Comparison of ENCODE assay signal across 17 cellular contexts in the genomic region with DNA sequence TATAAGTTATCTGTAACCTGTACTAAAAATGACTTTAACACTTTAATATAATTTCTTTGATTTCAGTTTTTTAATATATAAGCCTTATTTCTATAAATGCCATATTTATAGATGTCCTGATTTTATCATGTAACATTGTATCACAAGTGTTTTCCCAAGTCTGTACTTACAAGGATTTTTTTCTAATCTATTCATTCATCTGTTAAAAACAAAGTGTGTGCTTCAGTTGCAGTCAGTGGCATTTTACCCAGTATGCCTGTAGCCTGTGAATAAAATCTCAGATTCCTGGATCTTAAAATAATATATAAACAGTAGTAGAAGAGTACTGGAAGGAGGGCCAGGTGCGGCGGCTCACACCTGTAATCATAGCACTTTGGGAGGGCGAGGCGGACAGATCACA. TPM values are rescaled to one million over a fixed set of nuclear protein-coding genes. Genes with fewer than 3 reads are reported as not detected.
DNase-seq lines count a peak whose midpoint lies in the region; ATAC-seq and TF ChIP-seq lines count a peak whose summit lies in the region.
"Had no signal": no experiment of that assay in that cellular context is flagged by ENCODE, and none has a peak within 500 bp of the region (broad histone marks: within the 10 kb centered on the region; RNA-seq: fewer than 3 reads in every experiment).

No MANE protein-coding gene starts in this region.

- TF ChIP-seq CTCF in activated B cell treated with CpG ODN at 0.5 μM for 24 hours (IDR thresholded peaks at IDR 0.05) = no peak

- H3K9me3 Mint-ChIP-seq in activated CD4-positive, alpha-beta T cell treated with anti-CD3 and anti-CD28 coated beads, Interleukin-2, amount 10 ng/mL, durations not matched to agents 7 days and 5 days = no peaks in the 10 kb centered on the region
- peaks cover 0 to 2% (median 0%) of the 10 kb centered on the region in 7 donors for H3K9me3 Mint-ChIP-seq in CD4-positive, CD25-positive, alpha-beta regulatory T cell
- H3K9me3 Mint-ChIP-seq in activated B cell treated with CpG ODN at 0.5 μM for 24 hours (peaks cover 5% of the 10 kb centered on the region), naive B cell (peaks cover 0 to 4% (median 2%) of the 10 kb centered on the region in 7 donors)
- H3K9me3 Mint-ChIP-seq in effector memory CD8-positive, alpha-beta T cell = no peaks in the 10 kb centered on the region

- H3K36me3 ChIP-seq in CD4-positive, CD25-positive, alpha-beta regulatory T cell (ENCODE audit: control insufficient read depth, insufficient read depth, low read length) = peaks cover 35% of the 10 kb centered on the region

- no peak overlapping the region for H3K4me3 Mint-ChIP-seq in activated CD4-positive, alpha-beta T cell treated with anti-CD3 and anti-CD28 coated beads, Interleukin-2, amount 10 ng/mL, durations not matched to agents 7 days and 5 days
- H3K4me3 Mint-ChIP-seq in CD4-positive, CD25-positive, alpha-beta regulatory T cell = no peak overlapping the region
- H3K4me3 Mint-ChIP-seq in activated B cell treated with CpG ODN at 0.5 μM for 24 hours = no peak overlapping the region
- H3K4me3 Mint-ChIP-seq in naive B cell = no peak overlapping the region
- H3K4me3 Mint-ChIP-seq in effector memory CD8-positive, alpha-beta T cell = no peak overlapping the region

- POLR2A ChIA-PET in activated CD4-positive, alpha-beta T cell treated with anti-CD3 and anti-CD28 coated beads, Interleukin-2, amount 10 ng/mL, durations not matched to agents 7 days and 5 days (lab: Charles Lee) = no interaction called here
- POLR2A ChIA-PET in activated B cell treated with CpG ODN at 0.5 μM for 24 hours (lab: Charles Lee) = interaction anchor here (1.4 to 32.9 kb wide), 6 partner anchors 12 to 52 kb away, joined by 5 to 886 read pairs (median 90); partner anchors contain the start of genes ORAI2 and PRKRIP1

- no peak overlapping the region for H3K4me3 ChIP-seq in CD4-positive, CD25-positive, alpha-beta regulatory T cell (ENCODE audit: low read depth, low read length)
- H3K4me3 ChIP-seq: HAP-1, PC-9 had no signal

- peaks cover 68% of the 10 kb centered on the region for H3K36me3 Mint-ChIP-seq in activated CD4-positive, alpha-beta T cell treated with anti-CD3 and anti-CD28 coated beads, Interleukin-2, amount 10 ng/mL, durations not matched to agents 7 days and 5 days (ENCODE audit: low read depth)
- peaks cover 25% of the 10 kb centered on the region for H3K36me3 Mint-ChIP-seq in CD4-positive, CD25-positive, alpha-beta regulatory T cell
- H3K36me3 Mint-ChIP-seq in activated B cell treated with CpG ODN at 0.5 μM for 24 hours (ENCODE audit: low read depth) (peaks cover 66% of the 10 kb centered on the region), naive B cell (peaks cover 9 to 16% of the 10 kb centered on the region in 2 donors)
- peaks cover 39% of the 10 kb centered on the region for H3K36me3 Mint-ChIP-seq in effector memory CD8-positive, alpha-beta T cell (ENCODE audit: insufficient read depth)

- H3K27ac Mint-ChIP-seq in activated CD4-positive, alpha-beta T cell treated with anti-CD3 and anti-CD28 coated beads, Interleukin-2, amount 10 ng/mL, durations not matched to agents 7 days and 5 days = peak overlapping the region; percentile 75
- peak overlapping the region; percentile 35 to 81 (median 53) for H3K27ac Mint-ChIP-seq in CD4-positive, CD25-positive, alpha-beta regulatory T cell
- H3K27ac Mint-ChIP-seq in activated B cell treated with CpG ODN at 0.5 μM for 24 hours (peak overlapping the region; percentile 56), naive B cell (peak overlapping the region; percentile 12 to 92 (median 54))
- peak overlapping the region in 1 of 2 donors; percentile 44 for H3K27ac Mint-ChIP-seq in effector memory CD8-positive, alpha-beta T cell

- CTCF ChIA-PET in activated CD4-positive, alpha-beta T cell treated with anti-CD3 and anti-CD28 coated beads, Interleukin-2, amount 10 ng/mL, durations not matched to agents 7 days and 5 days (lab: Charles Lee) = interaction anchor here (1.0 to 2.9 kb wide), 4 partner anchors 9 to 142 kb away, joined by 3 to 14 read pairs (median 4); no protein-coding TSS in a partner anchor
- CTCF ChIA-PET in activated B cell treated with CpG ODN at 0.5 μM for 24 hours (lab: Charles Lee) = interaction anchor here (1.2 to 11.1 kb wide), 8 partner anchors 9 to 37 kb away, joined by 4 to 219 read pairs (median 16); no protein-coding TSS in a partner anchor

- peaks cover 0 to 3% of the 10 kb centered on the region in 2 experiments for H3K9me3 ChIP-seq in CD4-positive, CD25-positive, alpha-beta regulatory T cell (ENCODE audit: control insufficient read depth in 2 of 2, low read length in 2 of 2)
- H3K9me3 ChIP-seq: HAP-1 had no signal

- peak overlapping the region; percentile 1 for H3K27ac ChIP-seq in CD4-positive, CD25-positive, alpha-beta regulatory T cell (ENCODE audit: insufficient read depth, low read length, poor library complexity, severe bottlenecking)
- H3K27ac ChIP-seq: C4-2B, PC-9 had no signal

- DNase-seq in activated CD4-positive, alpha-beta T cell treated with anti-CD3 and anti-CD28 coated beads, Interleukin-2, amount 10 ng/mL, durations not matched to agents 7 days and 5 days = no peak
- DNase-seq in activated CD4-positive, alpha-beta T cell treated with anti-CD3 and anti-CD28 coated beads for 48 hours = no peak
- DNase-seq in CD4-positive, CD25-positive, alpha-beta regulatory T cell = no peak
- DNase-seq in activated B cell treated with CpG ODN at 0.5 μM for 24 hours = no peak
- DNase-seq in naive B cell = no peak
- no peak for DNase-seq in effector memory CD8-positive, alpha-beta T cell
- no peak for DNase-seq in NK-92 treated with Interleukin-12 subunit alpha and Interleukin-12 subunit beta, amount 100 ng/mL, for 24 hours (lab: John Stamatoyannopoulos, UW)
- no peak for DNase-seq in NCI-H1092 treated with DMSO at 0.1 percent for 48 hours (lab: John Stamatoyannopoulos, UW)
- DNase-seq: Calu3, DMS79, MM.1S, NCI-H1105 treated with DMSO at 0.1 percent for 48 hours, NCI-H187, PC-9 had no signal

- H3K27me3 Mint-ChIP-seq in activated CD4-positive, alpha-beta T cell treated with anti-CD3 and anti-CD28 coated beads, Interleukin-2, amount 10 ng/mL, durations not matched to agents 7 days and 5 days = no peaks in the 10 kb centered on the region
- no peaks in the 10 kb centered on the region for H3K27me3 Mint-ChIP-seq in CD4-positive, CD25-positive, alpha-beta regulatory T cell
- H3K27me3 Mint-ChIP-seq in activated B cell treated with CpG ODN at 0.5 μM for 24 hours = no peaks in the 10 kb centered on the region
- no peaks in the 10 kb centered on the region for H3K27me3 Mint-ChIP-seq in naive B cell
- H3K27me3 Mint-ChIP-seq in effector memory CD8-positive, alpha-beta T cell = no peaks in the 10 kb centered on the region

- peaks cover 40% of the 10 kb centered on the region for H3K4me1 ChIP-seq in CD4-positive, CD25-positive, alpha-beta regulatory T cell (ENCODE audit: control insufficient read depth, insufficient read depth, low read length, poor library complexity, severe bottlenecking)
- H3K4me1 ChIP-seq: HAP-1 had no signal

- intact Hi-C loops in activated B cell treated with CpG ODN at 0.5 μM for 24 hours (cut with micrococcal nuclease) = no loop called here

- no peak for ATAC-seq in CD4-positive, CD25-positive, alpha-beta regulatory T cell (ENCODE audit: low read depth in 2 of 2)
- ATAC-seq in activated B cell treated with CpG ODN at 0.5 μM for 24 hours (ENCODE audit: low read depth) (no peak), naive B cell (ENCODE audit: low read depth in 2 of 2) (no peak)
- no peak for ATAC-seq in effector memory CD8-positive, alpha-beta T cell (replicated peaks)
- ATAC-seq: HepG2 had no signal

- no peaks in the 10 kb centered on the region for H3K27me3 ChIP-seq in CD4-positive, CD25-positive, alpha-beta regulatory T cell (ENCODE audit: control insufficient read depth, insufficient read depth, low read length)

- peaks cover 59% of the 10 kb centered on the region for H3K4me1 Mint-ChIP-seq in activated CD4-positive, alpha-beta T cell treated with anti-CD3 and anti-CD28 coated beads, Interleukin-2, amount 10 ng/mL, durations not matched to agents 7 days and 5 days
- H3K4me1 Mint-ChIP-seq in CD4-positive, CD25-positive, alpha-beta regulatory T cell = peaks cover 19 to 52% (median 39%) of the 10 kb centered on the region in 4 donors
- H3K4me1 Mint-ChIP-seq in activated B cell treated with CpG ODN at 0.5 μM for 24 hours (peaks cover 76% of the 10 kb centered on the region), naive B cell (peaks cover 34 to 90% (median 66%) of the 10 kb centered on the region in 3 donors)
- peaks cover 34 to 35% of the 10 kb centered on the region in 2 donors for H3K4me1 Mint-ChIP-seq in effector memory CD8-positive, alpha-beta T cell (ENCODE audit: low read depth in 2 of 2)

RNA-seq across cellular contexts. Expression of gene PRKRIP1, which starts 17.4 kb away (rescaled TPM):
- total RNA-seq in activated CD4-positive, alpha-beta T cell treated with anti-CD3 and anti-CD28 coated beads, Interleukin-2, amount 10 ng/mL, durations not matched to agents 7 days and 5 days = 10 to 100 TPM; 26.2 to 31.9 TPM
- total RNA-seq in CD4-positive, CD25-positive, alpha-beta regulatory T cell = 47.7 TPM
- 10 to 100 TPM; 12.3 to 15.5 (median 14.8) TPM for polyA plus RNA-seq in CD4-positive, CD25-positive, alpha-beta regulatory T cell
- 38.8 and 39.7 TPM in 2 replicates for total RNA-seq in activated B cell treated with CpG ODN at 0.5 μM for 24 hours
- polyA plus RNA-seq in naive B cell (ENCODE audit: low read depth in 6 of 6) = 10 to 100 TPM; 13.1 to 28.6 (median 17.4) TPM

RNA-seq across cellular contexts. Expression of gene ORAI2, which starts 19.8 kb away (rescaled TPM):
- total RNA-seq in activated CD4-positive, alpha-beta T cell treated with anti-CD3 and anti-CD28 coated beads, Interleukin-2, amount 10 ng/mL, durations not matched to agents 7 days and 5 days = 10 to 100 TPM; 61.2 to 63.7 TPM
- total RNA-seq in CD4-positive, CD25-positive, alpha-beta regulatory T cell = 14.6 TPM
- polyA plus RNA-seq in CD4-positive, CD25-positive, alpha-beta regulatory T cell = 10 to 100 TPM; 15.8 to 26.6 (median 17.7) TPM
- 167 and 184 TPM in 2 replicates for total RNA-seq in activated B cell treated with CpG ODN at 0.5 μM for 24 hours
- polyA plus RNA-seq in naive B cell (ENCODE audit: low read depth in 6 of 6) = 100 to 1,000 TPM; 236 to 340 (median 260) TPM

RNA-seq across cellular contexts. Expression of gene ALKBH4, which starts 51.1 kb away (rescaled TPM):
- 10 to 100 TPM; 10.5 to 12.9 TPM for total RNA-seq in activated CD4-positive, alpha-beta T cell treated with anti-CD3 and anti-CD28 coated beads, Interleukin-2, amount 10 ng/mL, durations not matched to agents 7 days and 5 days
- total RNA-seq in CD4-positive, CD25-positive, alpha-beta regulatory T cell = 7.4 TPM
- polyA plus RNA-seq in CD4-positive, CD25-positive, alpha-beta regulatory T cell = 10 to 100 TPM; 18.4 to 20.6 (median 19.4) TPM
- total RNA-seq in activated B cell treated with CpG ODN at 0.5 μM for 24 hours = 7.8 and 8.1 TPM in 2 replicates
- 10 to 100 TPM; 12.4 to 23.5 (median 19.0) TPM for polyA plus RNA-seq in naive B cell (ENCODE audit: low read depth in 6 of 6)

RNA-seq across cellular contexts. Expression of gene LRWD1, which starts 51.2 kb away (rescaled TPM):
- 10 to 100 TPM; 18.2 to 20.5 TPM for total RNA-seq in activated CD4-positive, alpha-beta T cell treated with anti-CD3 and anti-CD28 coated beads, Interleukin-2, amount 10 ng/mL, durations not matched to agents 7 days and 5 days
- total RNA-seq in CD4-positive, CD25-positive, alpha-beta regulatory T cell = 12.9 TPM
- polyA plus RNA-seq in CD4-positive, CD25-positive, alpha-beta regulatory T cell = 10 to 100 TPM; 12.4 to 15.3 (median 13.7) TPM
- 20.6 and 28.8 TPM in 2 replicates for total RNA-seq in activated B cell treated with CpG ODN at 0.5 μM for 24 hours
- polyA plus RNA-seq in naive B cell (ENCODE audit: low read depth in 6 of 6) = 10 to 100 TPM in 5 of 6 donors, 1 to 10 TPM in 1; 6.9 to 22.1 (median 17.3) TPM

RNA-seq across cellular contexts. Expression of gene SPDYE6, which starts 57.4 kb away (rescaled TPM):
- not detected for total RNA-seq in activated CD4-positive, alpha-beta T cell treated with anti-CD3 and anti-CD28 coated beads, Interleukin-2, amount 10 ng/mL, durations not matched to agents 7 days and 5 days
- not detected for total RNA-seq in CD4-positive, CD25-positive, alpha-beta regulatory T cell
- under 1 TPM in 2 of 4 donors, not detected in 2; 0.16 to 0.22 TPM for polyA plus RNA-seq in CD4-positive, CD25-positive, alpha-beta regulatory T cell
- not detected in 2 replicates for total RNA-seq in activated B cell treated with CpG ODN at 0.5 μM for 24 hours
- polyA plus RNA-seq in naive B cell (ENCODE audit: low read depth in 6 of 6) = under 1 TPM in 3 of 6 donors, not detected in 3; 0.18 to 0.41 (median 0.20) TPM
- total RNA-seq: Calu3, PC-9 had no signal
- polyA plus RNA-seq: HepG2 had no signal
